In genomic region chr6:12750416-12750815, GRCh38 we compare ENCODE assay signal across 13 cellular contexts. TPM values are rescaled to one million over a fixed set of nuclear protein-coding genes. Genes with fewer than 3 reads are reported as not detected.
A peak's percentile ranks its signal among the peaks of the same experiment; 100 is the strongest.
DNase-seq lines count a peak whose midpoint lies in the region; TF ChIP-seq lines count a peak whose summit lies in the region.
"Had no signal": no experiment of that assay in that cellular context is flagged by ENCODE, and none has a peak within 500 bp of the region (broad histone marks: within the 10 kb centered on the region; RNA-seq: fewer than 3 reads in every experiment).

No MANE protein-coding gene starts in this region.

- TF ChIP-seq POLR2A in breast epithelium (IDR thresholded peaks at IDR 0.05): no peak

- no peak overlapping the region for H2BK12ac ChIP-seq in trophoblast cell (ENCODE audit: low read length)

- TF ChIP-seq CTCF in astrocyte of the cerebellum (IDR thresholded peaks at IDR 0.05; ENCODE audit: low read depth, low read length, missing control alignments) (no peak), breast epithelium (IDR thresholded peaks at IDR 0.05) (no peak)

- no peak overlapping the region for H4K91ac ChIP-seq in trophoblast cell (ENCODE audit: low read depth, low read length)

- H3K79me2 ChIP-seq in trophoblast cell (ENCODE audit: control insufficient read depth, insufficient read depth, low read length, poor library complexity): no peaks in the 10 kb centered on the region

- intact Hi-C loops in breast epithelium (cut with DNase I; ENCODE audit: low total_unique reads): no loop called here
- intact Hi-C loops in posterior vena cava (cut with DNase I): no loop called here

- peak overlapping the region; percentile 85 for H3K4me2 ChIP-seq in trophoblast cell (ENCODE audit: low read length)

- H3K4ac ChIP-seq in trophoblast cell (ENCODE audit: low read depth, low read length): no peak overlapping the region

- DNase-seq in DMS53 (lab: John Stamatoyannopoulos, UW) (peak; percentile 26), DMS53 treated with DMSO at 0.1 percent for 48 hours (lab: John Stamatoyannopoulos, UW; ENCODE audit: unreplicated experiment) (no peak), astrocyte of the cerebellum (ENCODE audit: low read depth) (no peak), trophoblast cell (no peak), breast epithelium (ENCODE audit: low spot score in 2 of 2) (no peak), NCI-H1092 treated with DMSO at 0.1 percent for 48 hours (lab: John Stamatoyannopoulos, UW) (no peak), posterior vena cava (ENCODE audit: low spot score) (no peak)
- DNase-seq: activated naive CD4-positive, alpha-beta T cell; GF-D8 had no signal

- H2AK5ac ChIP-seq in trophoblast cell (ENCODE audit: low read length): no peak overlapping the region

- H2BK5ac ChIP-seq in trophoblast cell (ENCODE audit: low read depth, low read length, poor library complexity): no peak overlapping the region

- H2BK120ac ChIP-seq in trophoblast cell (ENCODE audit: insufficient read depth, low read length, poor library complexity): no peak overlapping the region

- no peaks in the 10 kb centered on the region for H3K79me1 ChIP-seq in trophoblast cell (ENCODE audit: low read length)

- H3K23ac ChIP-seq in trophoblast cell (ENCODE audit: low read length): no peak overlapping the region

- H3K9me3 ChIP-seq in iPS-18a (ENCODE audit: control insufficient read depth, low read depth, low read length): no peaks in the 10 kb centered on the region
- H3K9me3 ChIP-seq in trophoblast cell (ENCODE audit: insufficient read depth, low read depth, low read length): no peaks in the 10 kb centered on the region
- no peaks in the 10 kb centered on the region for H3K9me3 ChIP-seq in breast epithelium
- H3K9me3 ChIP-seq: BE2C, pancreas had no signal

- H3K27me3 ChIP-seq in iPS-18a (ENCODE audit: control insufficient read depth, insufficient read depth, low read length) (peaks cover 34% of the 10 kb centered on the region), trophoblast cell (ENCODE audit: insufficient read depth, low read length) (peaks cover 18% of the 10 kb centered on the region), breast epithelium (peaks cover 6 to 54% of the 10 kb centered on the region in 2 donors)

- peak overlapping the region; percentile 41 for H3K4me3 ChIP-seq in astrocyte of the cerebellum (ENCODE audit: low read depth, low read length)
- H3K4me3 ChIP-seq in iPS-18a (ENCODE audit: low read length): peak overlapping the region; percentile 92
- H3K4me3 ChIP-seq in trophoblast cell (ENCODE audit: low read depth, low read length): no peak overlapping the region
- H3K4me3 ChIP-seq in breast epithelium: no peak overlapping the region

- H3K27ac ChIP-seq in iPS-18a (ENCODE audit: low read length) (no peak overlapping the region), trophoblast cell (ENCODE audit: low read depth, low read length) (no peak overlapping the region), breast epithelium (no peak overlapping the region)
- H3K27ac ChIP-seq: 22Rv1, pancreas had no signal

- H3K36me3 ChIP-seq in iPS-18a (ENCODE audit: control insufficient read depth, low read depth, low read length) (no peaks in the 10 kb centered on the region), trophoblast cell (ENCODE audit: control insufficient read depth in 1 of 2, insufficient read depth in 2 of 2, low read length in 2 of 2) (no peaks in the 10 kb centered on the region), breast epithelium (no peaks in the 10 kb centered on the region)
- H3K36me3 ChIP-seq: BE2C, pancreas had no signal

- no peak overlapping the region for H4K8ac ChIP-seq in trophoblast cell (ENCODE audit: low read depth, low read length)

- H3K18ac ChIP-seq in trophoblast cell (ENCODE audit: low read length): no peak overlapping the region

- no CpG with 5 or more reads among the region's 4 CpGs for WGBS in trophoblast cell (ENCODE audit: extremely low coverage, insufficient coverage, insufficient read length)

- no peak overlapping the region for H2AFZ ChIP-seq in trophoblast cell (ENCODE audit: insufficient read depth, low read length, poor library complexity)

- H3K9ac ChIP-seq in iPS-18a (ENCODE audit: low read length) (peak overlapping the region; percentile 36), trophoblast cell (ENCODE audit: low read length) (no peak overlapping the region)

- in situ Hi-C loops in astrocyte of the cerebellum (cut with HindIII; ENCODE audit: low sequenced_read_pairs): no loop called here

- no peak overlapping the region for H3K14ac ChIP-seq in trophoblast cell (ENCODE audit: low read length)

- H3K4me1 ChIP-seq in iPS-18a (ENCODE audit: control insufficient read depth, low read depth, low read length): peaks cover 16% of the 10 kb centered on the region
- H3K4me1 ChIP-seq in trophoblast cell (ENCODE audit: control insufficient read depth in 1 of 2, insufficient read depth in 2 of 2, low read length in 2 of 2): peaks cover 4 to 11% of the 10 kb centered on the region in 2 experiments
- no peaks in the 10 kb centered on the region for H3K4me1 ChIP-seq in breast epithelium
- H3K4me1 ChIP-seq: BE2C, pancreas had no signal

- no peak overlapping the region for H4K12ac ChIP-seq in trophoblast cell (ENCODE audit: low read depth, low read length)

RNA-seq across cellular contexts. Expression of gene PHACTR1, which starts 33.8 kb away (rescaled TPM):
- polyA plus RNA-seq in trophoblast cell (2013): 6.1 and 7.3 TPM in 2 replicates
- total RNA-seq in breast epithelium (1 to 10 TPM; 4.1 to 5.6 (median 4.6) TPM), posterior vena cava (1 to 10 TPM; 6.6 to 9.0 TPM)

Comparison
In these comparisons a context has a peak if more than half of its experiments do, and no peak if none do; other contexts are left out.
1. H3K4me3 ChIP-seq: peak in astrocyte of the cerebellum (single experiment) and iPS-18a (single experiment); none in trophoblast cell (single experiment) and breast epithelium (0 of 3).